In the genomic region with DNA sequence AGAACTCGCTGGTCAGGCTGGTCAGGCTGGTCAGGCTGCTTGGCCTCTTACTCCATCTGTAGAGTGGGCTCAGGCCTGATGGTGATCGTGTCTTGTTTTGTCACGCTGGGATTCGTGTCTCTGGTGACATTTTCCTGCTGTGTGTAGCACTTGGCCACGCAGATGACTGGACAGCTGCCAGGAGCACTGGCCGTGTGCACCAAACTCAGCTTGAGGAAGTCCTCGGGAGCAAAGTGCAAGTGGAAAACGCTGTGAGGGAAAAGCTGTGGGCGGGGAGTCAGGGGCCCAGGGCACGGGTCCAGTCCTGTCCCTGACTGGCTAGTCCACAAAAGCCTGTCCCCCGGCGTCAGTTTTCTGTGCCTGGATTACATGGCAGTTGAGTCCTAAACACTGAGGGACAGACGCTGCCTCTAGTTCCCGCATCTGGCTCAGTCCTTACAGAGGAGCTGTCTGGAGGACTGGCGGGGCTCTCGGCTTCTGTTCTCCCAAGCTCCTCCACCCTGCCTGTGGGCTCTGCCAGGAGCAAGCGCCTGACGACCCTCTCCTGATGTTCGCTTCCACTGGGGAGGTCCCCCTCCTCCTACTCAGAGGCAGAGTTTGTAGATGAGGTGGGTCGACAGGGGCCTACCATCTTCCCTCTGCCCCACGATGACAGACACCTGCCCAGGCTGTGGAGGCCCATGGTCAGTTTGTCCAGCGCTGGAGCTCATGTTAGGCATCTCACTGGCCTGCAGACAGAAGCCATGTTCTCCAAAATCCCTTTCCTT, we compare ENCODE assay signal across 8 cellular contexts. TPM values are rescaled to one million over a fixed set of nuclear protein-coding genes. Genes with fewer than 3 reads are reported as not detected.
A peak's percentile ranks its signal among the peaks of the same experiment; 100 is the strongest.
DNase-seq lines count a peak whose midpoint lies in the region; ATAC-seq and TF ChIP-seq lines count a peak whose summit lies in the region.

No MANE protein-coding gene starts in this region.

- H3K27ac Mint-ChIP-seq in GM23338, result no peak overlapping the region
- no peak overlapping the region for H3K27ac Mint-ChIP-seq in activated naive CD8-positive, alpha-beta T cell treated with anti-CD3 and anti-CD28 coated beads, Interleukin-2, amount 50 U/mL, for 24 hours

- peak overlapping the region; percentile 83 for H3K4me3 ChIP-seq in GM23338
- peak overlapping the region; percentile 14 for H3K4me3 ChIP-seq in iPS-18a (ENCODE audit: low read length)
- peak overlapping the region; percentile 87 for H3K4me3 ChIP-seq in skeletal muscle satellite cell (ENCODE audit: low read length)

- H3K9me3 Mint-ChIP-seq in GM23338, result no peaks in the 10 kb centered on the region; the same call in 2 of the 3 replicates
- no peaks in the 10 kb centered on the region for H3K9me3 Mint-ChIP-seq in activated naive CD8-positive, alpha-beta T cell treated with anti-CD3 and anti-CD28 coated beads, Interleukin-2, amount 50 U/mL, for 24 hours

- peaks cover 37% of the 10 kb centered on the region for H3K27me3 Mint-ChIP-seq in GM23338 (ENCODE audit: insufficient read depth, low read depth, poor library complexity)
- no peaks in the 10 kb centered on the region for H3K27me3 Mint-ChIP-seq in activated naive CD8-positive, alpha-beta T cell treated with anti-CD3 and anti-CD28 coated beads, Interleukin-2, amount 50 U/mL, for 24 hours

- H3K4me1 Mint-ChIP-seq in GM23338, result peaks cover 14% of the 10 kb centered on the region; the same call in 2 of the 3 replicates
- H3K4me1 Mint-ChIP-seq in activated naive CD8-positive, alpha-beta T cell treated with anti-CD3 and anti-CD28 coated beads, Interleukin-2, amount 50 U/mL, for 24 hours, result peaks cover 15% of the 10 kb centered on the region

- H3K4me3 Mint-ChIP-seq in GM23338, result peak overlapping the region; percentile 85
- peak overlapping the region; percentile 87 for H3K4me3 Mint-ChIP-seq in activated naive CD8-positive, alpha-beta T cell treated with anti-CD3 and anti-CD28 coated beads, Interleukin-2, amount 50 U/mL, for 24 hours

- H3K4me1 ChIP-seq in GM23338 (ENCODE audit: insufficient read depth) (peaks cover 14% of the 10 kb centered on the region), iPS-18a (ENCODE audit: control insufficient read depth, low read depth, low read length) (peaks cover 5% of the 10 kb centered on the region), skeletal muscle satellite cell (ENCODE audit: control insufficient read depth, insufficient read depth, low read length) (peaks cover 16% of the 10 kb centered on the region)

- H2AFZ ChIP-seq in GM23338, result peak overlapping the region; percentile 92

- H3K36me3 ChIP-seq in GM23338 (ENCODE audit: insufficient read depth) (no peaks in the 10 kb centered on the region), iPS-18a (ENCODE audit: control insufficient read depth, low read depth, low read length) (no peaks in the 10 kb centered on the region), skeletal muscle satellite cell (ENCODE audit: insufficient read depth, low read length) (no peaks in the 10 kb centered on the region)

- H3K9ac ChIP-seq in iPS-18a (ENCODE audit: low read length) (no peak overlapping the region), skeletal muscle satellite cell (ENCODE audit: low read depth, low read length) (no peak overlapping the region)

- H3K27me3 ChIP-seq in GM23338 (ENCODE audit: insufficient read depth), result peaks cover 35% of the 10 kb centered on the region
- peaks cover 21% of the 10 kb centered on the region for H3K27me3 ChIP-seq in iPS-18a (ENCODE audit: control insufficient read depth, insufficient read depth, low read length)
- H3K27me3 ChIP-seq in skeletal muscle satellite cell (ENCODE audit: control insufficient read depth, insufficient read depth, low read length), result peaks cover 12% of the 10 kb centered on the region

- no peaks in the 10 kb centered on the region for H3K9me3 ChIP-seq in iPS-18a (ENCODE audit: control insufficient read depth, low read depth, low read length)
- no peaks in the 10 kb centered on the region for H3K9me3 ChIP-seq in skeletal muscle satellite cell (replicated peaks; ENCODE audit: low read length)

- peak overlapping the region; percentile 49; the same call in 1 of the 2 replicates for H3K27ac ChIP-seq in 22Rv1
- H3K27ac ChIP-seq in GM23338 (ENCODE audit: low read depth), result no peak overlapping the region
- no peak overlapping the region for H3K27ac ChIP-seq in iPS-18a (ENCODE audit: low read length)

- H3K4me2 ChIP-seq in GM23338 (peak overlapping the region; percentile 92; the same call in 1 of the 2 replicates), skeletal muscle satellite cell (ENCODE audit: low read length) (peak overlapping the region; percentile 92)

- no peak for ATAC-seq in GM23338
- no peak for ATAC-seq in activated naive CD8-positive, alpha-beta T cell treated with anti-CD3 and anti-CD28 coated beads, Interleukin-2, amount 50 U/mL, for 24 hours
- no peak for ATAC-seq in esophagus mucosa

- TF ChIP-seq CTCF in 22Rv1 (IDR thresholded peaks at IDR 0.05) (no peak), GM23338 (conservative IDR thresholded peaks at IDR 0.05; ENCODE audit: low read depth in 2 of 2) (no peak)

- no peaks in the 10 kb centered on the region for H4K20me1 ChIP-seq in GM23338 (replicated peaks; ENCODE audit: insufficient read depth)

- no peaks in the 10 kb centered on the region for H3K36me3 Mint-ChIP-seq in GM23338 (ENCODE audit: low read depth)
- no peaks in the 10 kb centered on the region for H3K36me3 Mint-ChIP-seq in activated naive CD8-positive, alpha-beta T cell treated with anti-CD3 and anti-CD28 coated beads, Interleukin-2, amount 50 U/mL, for 24 hours (ENCODE audit: low read depth)

- no peaks in the 10 kb centered on the region for H3K79me2 ChIP-seq in GM23338 (replicated peaks; ENCODE audit: insufficient read depth)

- H3F3A ChIP-seq in GM23338 (replicated peaks; ENCODE audit: low read depth), result 0 out of 2 replicates have a peak, but pooled peaks cover 3% of the 10 kb centered on the region

- DNase-seq in GM23338 (ENCODE audit: low spot score), result no peak
- no peak for DNase-seq in activated naive CD8-positive, alpha-beta T cell treated with anti-CD3 and anti-CD28 coated beads, Interleukin-2, amount 50 U/mL, for 24 hours
- DNase-seq in UCSD-AML1 (lab: John Stamatoyannopoulos, UW; ENCODE audit: unreplicated experiment), result no peak
- DNase-seq in OCI-M1 (lab: John Stamatoyannopoulos, UW), result no peak

- no peaks in the 10 kb centered on the region for H3K9me2 ChIP-seq in GM23338 (ENCODE audit: insufficient read depth)

TF ChIP-seq in GM23338, 12 proteins besides CTCF, POLR2A, EP300 and RAD21 (continues in another document):
- TF ChIP-seq, protein P1, sequence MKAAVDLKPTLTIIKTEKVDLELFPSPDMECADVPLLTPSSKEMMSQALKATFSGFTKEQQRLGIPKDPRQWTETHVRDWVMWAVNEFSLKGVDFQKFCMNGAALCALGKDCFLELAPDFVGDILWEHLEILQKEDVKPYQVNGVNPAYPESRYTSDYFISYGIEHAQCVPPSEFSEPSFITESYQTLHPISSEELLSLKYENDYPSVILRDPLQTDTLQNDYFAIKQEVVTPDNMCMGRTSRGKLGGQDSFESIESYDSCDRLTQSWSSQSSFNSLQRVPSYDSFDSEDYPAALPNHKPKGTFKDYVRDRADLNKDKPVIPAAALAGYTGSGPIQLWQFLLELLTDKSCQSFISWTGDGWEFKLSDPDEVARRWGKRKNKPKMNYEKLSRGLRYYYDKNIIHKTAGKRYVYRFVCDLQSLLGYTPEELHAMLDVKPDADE (IDR thresholded peaks at IDR 0.05), result no peak
- TF ChIP-seq JUNB (IDR thresholded peaks at IDR 0.05; ENCODE audit: unreplicated experiment), result no peak
- TF ChIP-seq EZH2 (IDR thresholded peaks at IDR 0.05; ENCODE audit: low read depth, unreplicated experiment), result no peak
- no peak for TF ChIP-seq POLR2AphosphoS5 (IDR thresholded peaks at IDR 0.05; ENCODE audit: low read depth)
- TF ChIP-seq ZNF331 (CRISPR knock-in tag; IDR thresholded peaks at IDR 0.05; ENCODE audit: low read depth), result no peak
- TF ChIP-seq CREB1 (CRISPR knock-in tag; IDR thresholded peaks at IDR 0.05; ENCODE audit: low read depth), result no peak
- no peak for TF ChIP-seq ZNF114 (CRISPR knock-in tag; IDR thresholded peaks at IDR 0.05)
- TF ChIP-seq STAT1 (IDR thresholded peaks at IDR 0.05; ENCODE audit: unreplicated experiment), result no peak
- TF ChIP-seq NANOG (IDR thresholded peaks at IDR 0.05; ENCODE audit: borderline replicate concordance), result no peak

RNA-seq across cellular contexts. Expression of gene GRPEL1, which starts 35.9 kb away (rescaled TPM):
- 27.4 and 27.6 TPM in 2 replicates for total RNA-seq in GM23338 (2014; rRNA removed; shearing (Covaris generic))
- 108 and 112 TPM in 2 replicates for polyA plus RNA-seq in GM23338 (2016; fragmentation: Nextera tagmentation; extraction: Ambion mirVana)
- 40.8 and 44.3 TPM in 2 replicates for total RNA-seq in skeletal muscle satellite cell (2012; rRNA removed)
- total RNA-seq in esophagus mucosa, result 34.0 TPM

Comparison
In these comparisons a context has a peak if more than half of its experiments do, and no peak if none do; other contexts are left out.
1. H3K4me3 ChIP-seq: peak in every context shown above with its lines; median percentile 87 in skeletal muscle satellite cell; 83 in GM23338; 14 in iPS-18a.